Comparison of ENCODE assay signal across 23 cellular contexts in the genomic region with DNA sequence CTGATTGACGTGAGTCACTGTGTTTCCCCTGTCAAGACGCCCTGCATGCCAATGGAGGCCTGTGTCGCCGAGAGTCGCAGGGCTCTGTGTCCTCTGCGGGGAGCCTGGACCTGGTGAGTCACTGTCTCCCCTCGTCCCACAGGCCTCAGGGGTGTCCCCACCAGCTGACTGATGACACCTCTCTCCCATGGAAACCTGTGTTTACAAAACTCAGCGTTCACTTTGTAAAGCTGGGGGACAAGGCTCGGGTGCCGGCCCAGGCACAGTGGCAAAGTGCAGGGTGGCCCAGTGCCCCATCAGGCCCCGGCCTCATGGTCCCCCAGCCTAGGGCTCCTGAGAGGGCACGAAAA. TPM values are rescaled to one million over a fixed set of nuclear protein-coding genes. Genes with fewer than 3 reads are reported as not detected.
"Had no signal": no experiment of that assay in that cellular context is flagged by ENCODE, and none has a peak within 500 bp of the region (broad histone marks: within the 10 kb centered on the region; RNA-seq: fewer than 3 reads in every experiment).

No MANE protein-coding gene starts in this region.

- H3K9me3 ChIP-seq: suprapubic skin had no signal

- ATAC-seq: activated T-cell treated with anti-CD3 and anti-CD28 coated beads, Interleukin-2, amount 50 U/mL, for 4 hours; effector memory CD8-positive, alpha-beta T cell; SK-N-SH treated with all-trans-retinoic acid at 6 μM for 48 hours had no signal

- DNase-seq: activated CD4-positive, alpha-beta T cell treated with anti-CD3 and anti-CD28 coated beads for 1 hour; activated CD4-positive, alpha-beta T cell treated with anti-CD3 and anti-CD28 coated beads, Interleukin-2, amount 50 U/mL, for 4 hours; activated effector memory CD4-positive, alpha-beta T cell treated with anti-CD3 and anti-CD28 coated beads, Interleukin-2, amount 50 U/mL, for 16 hours; activated T-cell treated with anti-CD3 and anti-CD28 coated beads, Interleukin-2, amount 50 U/mL, for 4 hours; effector memory CD8-positive, alpha-beta T cell; foreskin melanocyte; nephron progenitor cell; retina; stimulated activated CD4-positive, alpha-beta T cell treated with anti-CD3 and anti-CD28 coated beads, Interleukin-15, amount 100 ng/mL, for 24 hours; stimulated activated CD4-positive, alpha-beta T cell treated with anti-CD3 and anti-CD28 coated beads, Interleukin-4, amount 100 ng/mL, for 24 hours; stimulated activated naive CD4-positive, alpha-beta T cell treated with Interleukin-2 at 50 U/mL for 16 hours; T-helper 1 cell; T1000 had no signal

- H3K27me3 Mint-ChIP-seq: brain; dendritic cell treated with granulocyte-macrophage colony-stimulating factor and Interleukin-4, amounts not matched to agents 40 ng/mL and 50 ng/mL, for 4 days; effector memory CD8-positive, alpha-beta T cell; type B pancreatic cell had no signal

- H3K27me3 ChIP-seq: suprapubic skin had no signal

- H3K27ac ChIP-seq: epithelial cell of prostate, suprapubic skin had no signal

- H3K4me3 Mint-ChIP-seq: activated T-cell treated with anti-CD3 and anti-CD28 coated beads, Interleukin-2, amount 50 U/mL, for 4 hours; brain; dendritic cell treated with granulocyte-macrophage colony-stimulating factor and Interleukin-4, amounts not matched to agents 40 ng/mL and 50 ng/mL, for 4 days; effector memory CD8-positive, alpha-beta T cell; memory B cell; nephron progenitor cell; type B pancreatic cell had no signal

- H3K9me3 Mint-ChIP-seq: activated naive CD4-positive, alpha-beta T cell treated with anti-CD3 and anti-CD28 coated beads, Interleukin-2, amount 50 U/mL, for 72 hours; activated T-cell treated with anti-CD3 and anti-CD28 coated beads, Interleukin-2, amount 50 U/mL, for 4 hours; brain; dendritic cell treated with granulocyte-macrophage colony-stimulating factor and Interleukin-4, amounts not matched to agents 40 ng/mL and 50 ng/mL, for 4 days; effector memory CD8-positive, alpha-beta T cell; memory B cell; nephron progenitor cell; type B pancreatic cell had no signal

- H3K4me1 ChIP-seq: suprapubic skin had no signal

- H3K36me3 Mint-ChIP-seq: activated naive CD4-positive, alpha-beta T cell treated with anti-CD3 and anti-CD28 coated beads, Interleukin-2, amount 50 U/mL, for 72 hours had no signal

- H3K27ac Mint-ChIP-seq: activated naive CD4-positive, alpha-beta T cell treated with anti-CD3 and anti-CD28 coated beads, Interleukin-2, amount 50 U/mL, for 72 hours; dendritic cell treated with granulocyte-macrophage colony-stimulating factor and Interleukin-4, amounts not matched to agents 40 ng/mL and 50 ng/mL, for 4 days; memory B cell; nephron progenitor cell; type B pancreatic cell had no signal

- H3K4me3 ChIP-seq: suprapubic skin had no signal

RNA-seq across cellular contexts. Expression of a gene that starts 21.2 kb away (rescaled TPM):
- total RNA-seq: activated naive CD4-positive, alpha-beta T cell treated with anti-CD3 and anti-CD28 coated beads, Interleukin-2, amount 50 U/mL, for 72 hours; omental fat pad; suprapubic skin had no signal
- polyA plus RNA-seq: fibroblast of lung had no signal

RNA-seq across cellular contexts. Expression of a gene that starts 42.5 kb away (rescaled TPM):
- total RNA-seq: activated naive CD4-positive, alpha-beta T cell treated with anti-CD3 and anti-CD28 coated beads, Interleukin-2, amount 50 U/mL, for 72 hours; activated T-cell treated with anti-CD3 and anti-CD28 coated beads, Interleukin-2, amount 50 U/mL, for 4 hours; omental fat pad had no signal
- polyA plus RNA-seq: fibroblast of lung had no signal
